ENCODE assay signal across 2 cellular contexts in the genomic region with DNA sequence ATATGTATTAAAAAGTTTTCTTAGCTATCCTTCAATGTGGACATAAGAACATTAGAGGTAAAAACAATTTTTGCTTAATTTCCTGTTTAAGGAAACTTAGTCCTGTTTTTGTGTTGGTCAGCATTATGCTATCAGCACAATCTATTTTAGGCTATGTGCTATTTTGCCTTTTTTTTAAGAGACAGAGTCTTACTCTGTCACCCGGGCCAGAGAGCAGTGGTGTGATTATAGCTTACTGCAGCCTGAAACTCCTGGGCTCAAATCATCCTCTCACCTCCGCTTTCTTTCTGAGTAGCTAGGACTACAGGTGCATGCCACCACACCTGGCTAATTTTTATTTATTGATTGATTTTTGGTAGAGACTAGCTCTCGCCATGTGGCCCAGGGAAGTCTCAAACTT.
TF ChIP-seq lines count a peak whose summit lies in the region.

No MANE protein-coding gene starts in this region.

TF ChIP-seq in GM23338, 12 proteins besides CTCF, POLR2A, EP300 and RAD21 (continued from another document):
- TF ChIP-seq ZNF462 (CRISPR knock-in tag; IDR thresholded peaks at IDR 0.05): no peak

TF ChIP-seq in WTC11, 78 proteins besides CTCF, POLR2A, EP300 and RAD21 (continued from another document):
- TF ChIP-seq, protein P1, sequence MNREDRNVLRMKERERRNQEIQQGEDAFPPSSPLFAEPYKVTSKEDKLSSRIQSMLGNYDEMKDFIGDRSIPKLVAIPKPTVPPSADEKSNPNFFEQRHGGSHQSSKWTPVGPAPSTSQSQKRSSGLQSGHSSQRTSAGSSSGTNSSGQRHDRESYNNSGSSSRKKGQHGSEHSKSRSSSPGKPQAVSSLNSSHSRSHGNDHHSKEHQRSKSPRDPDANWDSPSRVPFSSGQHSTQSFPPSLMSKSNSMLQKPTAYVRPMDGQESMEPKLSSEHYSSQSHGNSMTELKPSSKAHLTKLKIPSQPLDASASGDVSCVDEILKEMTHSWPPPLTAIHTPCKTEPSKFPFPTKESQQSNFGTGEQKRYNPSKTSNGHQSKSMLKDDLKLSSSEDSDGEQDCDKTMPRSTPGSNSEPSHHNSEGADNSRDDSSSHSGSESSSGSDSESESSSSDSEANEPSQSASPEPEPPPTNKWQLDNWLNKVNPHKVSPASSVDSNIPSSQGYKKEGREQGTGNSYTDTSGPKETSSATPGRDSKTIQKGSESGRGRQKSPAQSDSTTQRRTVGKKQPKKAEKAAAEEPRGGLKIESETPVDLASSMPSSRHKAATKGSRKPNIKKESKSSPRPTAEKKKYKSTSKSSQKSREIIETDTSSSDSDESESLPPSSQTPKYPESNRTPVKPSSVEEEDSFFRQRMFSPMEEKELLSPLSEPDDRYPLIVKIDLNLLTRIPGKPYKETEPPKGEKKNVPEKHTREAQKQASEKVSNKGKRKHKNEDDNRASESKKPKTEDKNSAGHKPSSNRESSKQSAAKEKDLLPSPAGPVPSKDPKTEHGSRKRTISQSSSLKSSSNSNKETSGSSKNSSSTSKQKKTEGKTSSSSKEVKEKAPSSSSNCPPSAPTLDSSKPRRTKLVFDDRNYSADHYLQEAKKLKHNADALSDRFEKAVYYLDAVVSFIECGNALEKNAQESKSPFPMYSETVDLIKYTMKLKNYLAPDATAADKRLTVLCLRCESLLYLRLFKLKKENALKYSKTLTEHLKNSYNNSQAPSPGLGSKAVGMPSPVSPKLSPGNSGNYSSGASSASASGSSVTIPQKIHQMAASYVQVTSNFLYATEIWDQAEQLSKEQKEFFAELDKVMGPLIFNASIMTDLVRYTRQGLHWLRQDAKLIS (CRISPR knock-in tag; IDR thresholded peaks at IDR 0.05; ENCODE audit: borderline replicate concordance): no peak
- TF ChIP-seq CREB1 (CRISPR knock-in tag; IDR thresholded peaks at IDR 0.05) (no peak), ETV6 (CRISPR knock-in tag; IDR thresholded peaks at IDR 0.05) (no peak), NFYB (CRISPR knock-in tag; conservative IDR thresholded peaks at IDR 0.05; ENCODE audit: low read depth) (no peak), TP53 (CRISPR knock-in tag; IDR thresholded peaks at IDR 0.05) (no peak), GABPB1 (CRISPR knock-in tag; IDR thresholded peaks at IDR 0.05) (no peak), PRRX2 (CRISPR knock-in tag; IDR thresholded peaks at IDR 0.05) (no peak)
- TF ChIP-seq, protein P2, sequence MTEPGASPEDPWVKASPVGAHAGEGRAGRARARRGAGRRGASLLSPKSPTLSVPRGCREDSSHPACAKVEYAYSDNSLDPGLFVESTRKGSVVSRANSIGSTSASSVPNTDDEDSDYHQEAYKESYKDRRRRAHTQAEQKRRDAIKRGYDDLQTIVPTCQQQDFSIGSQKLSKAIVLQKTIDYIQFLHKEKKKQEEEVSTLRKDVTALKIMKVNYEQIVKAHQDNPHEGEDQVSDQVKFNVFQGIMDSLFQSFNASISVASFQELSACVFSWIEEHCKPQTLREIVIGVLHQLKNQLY (CRISPR knock-in tag; IDR thresholded peaks at IDR 0.05): no peak
- TF ChIP-seq, protein P3, sequence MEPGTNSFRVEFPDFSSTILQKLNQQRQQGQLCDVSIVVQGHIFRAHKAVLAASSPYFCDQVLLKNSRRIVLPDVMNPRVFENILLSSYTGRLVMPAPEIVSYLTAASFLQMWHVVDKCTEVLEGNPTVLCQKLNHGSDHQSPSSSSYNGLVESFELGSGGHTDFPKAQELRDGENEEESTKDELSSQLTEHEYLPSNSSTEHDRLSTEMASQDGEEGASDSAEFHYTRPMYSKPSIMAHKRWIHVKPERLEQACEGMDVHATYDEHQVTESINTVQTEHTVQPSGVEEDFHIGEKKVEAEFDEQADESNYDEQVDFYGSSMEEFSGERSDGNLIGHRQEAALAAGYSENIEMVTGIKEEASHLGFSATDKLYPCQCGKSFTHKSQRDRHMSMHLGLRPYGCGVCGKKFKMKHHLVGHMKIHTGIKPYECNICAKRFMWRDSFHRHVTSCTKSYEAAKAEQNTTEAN (CRISPR knock-in tag; IDR thresholded peaks at IDR 0.05): no peak
